In genomic region chr6:160790028-160790792, GRCh38 we compare ENCODE assay signal across 9 cellular contexts.
DNase-seq lines count a peak whose midpoint lies in the region; ATAC-seq and TF ChIP-seq lines count a peak whose summit lies in the region.
"Had no signal": no experiment of that assay in that cellular context is flagged by ENCODE, and none has a peak within 500 bp of the region (broad histone marks: within the 10 kb centered on the region; RNA-seq: fewer than 3 reads in every experiment).

No MANE protein-coding gene starts in this region.

- no peak for DNase-seq in activated naive CD8-positive, alpha-beta T cell treated with anti-CD3 and anti-CD28 coated beads, Interleukin-2, amount 50 U/mL, for 24 hours
- DNase-seq in activated naive CD8-positive, alpha-beta T cell treated with anti-CD3 and anti-CD28 coated beads for 36 hours = no peak
- no peak for DNase-seq in MM.1S
- DNase-seq in endodermal cell = peak; percentile 63
- DNase-seq in upper lobe of right lung = no peak
- no peak for DNase-seq in cerebellar cortex (ENCODE audit: low spot score)
- DNase-seq in prostate gland (ENCODE audit: low spot score) = no peak
- no peak for DNase-seq in effector CD8-positive, alpha-beta T cell (lab: John Stamatoyannopoulos, UW)
- DNase-seq: NCI-H510A had no signal

- H3K4me1 ChIP-seq in MM.1S (ENCODE audit: low read length) (peaks cover 4% of the 10 kb centered on the region), endodermal cell (ENCODE audit: control insufficient read depth, insufficient read depth, low read length) (peaks cover 3% of the 10 kb centered on the region), upper lobe of right lung (no peaks in the 10 kb centered on the region), prostate gland (replicated peaks) (no peaks in the 10 kb centered on the region)

- H3K36me3 ChIP-seq in MM.1S (replicated peaks; ENCODE audit: insufficient read depth, low read length) (no peaks in the 10 kb centered on the region), endodermal cell (ENCODE audit: control insufficient read depth, insufficient read depth, low read length) (no peaks in the 10 kb centered on the region), upper lobe of right lung (no peaks in the 10 kb centered on the region), prostate gland (no peaks in the 10 kb centered on the region)

- intact Hi-C loops in upper lobe of right lung (cut with DNase I) (no loop called here), prostate gland (cut with DNase I) (no loop called here)

- H3K9ac ChIP-seq in MM.1S (ENCODE audit: low read length) (no peak overlapping the region), endodermal cell (ENCODE audit: extremely low read depth, low read length, poor library complexity, severe bottlenecking) (peak overlapping the region; percentile 3)

- peaks cover 6% of the 10 kb centered on the region for H3K9me3 Mint-ChIP-seq in activated naive CD8-positive, alpha-beta T cell treated with anti-CD3 and anti-CD28 coated beads, Interleukin-2, amount 50 U/mL, for 24 hours
- H3K9me3 Mint-ChIP-seq in activated naive CD8-positive, alpha-beta T cell treated with anti-CD3 and anti-CD28 coated beads for 36 hours = peaks cover 6% of the 10 kb centered on the region
- H3K9me3 Mint-ChIP-seq in endodermal cell = peaks cover 7% of the 10 kb centered on the region

- H3K27ac ChIP-seq in MM.1S (ENCODE audit: low read length) (peak overlapping the region; percentile 41; the same call in 1 of the 2 replicates), endodermal cell (ENCODE audit: low read depth, low read length) (no peak overlapping the region), upper lobe of right lung (no peak overlapping the region), prostate gland (peak overlapping the region in 1 of 2 donors; percentile 1)

- peaks cover 3% of the 10 kb centered on the region for H3K4me1 Mint-ChIP-seq in activated naive CD8-positive, alpha-beta T cell treated with anti-CD3 and anti-CD28 coated beads, Interleukin-2, amount 50 U/mL, for 24 hours
- peaks cover 5% of the 10 kb centered on the region for H3K4me1 Mint-ChIP-seq in activated naive CD8-positive, alpha-beta T cell treated with anti-CD3 and anti-CD28 coated beads for 36 hours
- H3K4me1 Mint-ChIP-seq in endodermal cell = peaks cover 24% of the 10 kb centered on the region

- H3K9me3 ChIP-seq in MM.1S (replicated peaks; ENCODE audit: insufficient read depth, low read length) = no peaks in the 10 kb centered on the region
- no peaks in the 10 kb centered on the region for H3K9me3 ChIP-seq in endodermal cell (ENCODE audit: control insufficient read depth, low read length)
- no peaks in the 10 kb centered on the region for H3K9me3 ChIP-seq in upper lobe of right lung
- no peaks in the 10 kb centered on the region for H3K9me3 ChIP-seq in prostate gland

- no peak overlapping the region for H2AFZ ChIP-seq in MM.1S (ENCODE audit: low read length)

- H3K4me3 ChIP-seq in MM.1S (ENCODE audit: low read length) (no peak overlapping the region), endodermal cell (ENCODE audit: low read length) (no peak overlapping the region), upper lobe of right lung (no peak overlapping the region), prostate gland (no peak overlapping the region)

- peaks cover 6% of the 10 kb centered on the region for H3K27me3 Mint-ChIP-seq in activated naive CD8-positive, alpha-beta T cell treated with anti-CD3 and anti-CD28 coated beads, Interleukin-2, amount 50 U/mL, for 24 hours
- H3K27me3 Mint-ChIP-seq in activated naive CD8-positive, alpha-beta T cell treated with anti-CD3 and anti-CD28 coated beads for 36 hours = peaks cover 17% of the 10 kb centered on the region
- H3K27me3 Mint-ChIP-seq in endodermal cell (ENCODE audit: insufficient read depth) = no peaks in the 10 kb centered on the region

- H3K27me3 ChIP-seq in MM.1S (replicated peaks; ENCODE audit: insufficient read depth, low read length) (no peaks in the 10 kb centered on the region), endodermal cell (ENCODE audit: control insufficient read depth, insufficient read depth, low read length, poor library complexity, severe bottlenecking) (no peaks in the 10 kb centered on the region), upper lobe of right lung (no peaks in the 10 kb centered on the region), prostate gland (replicated peaks; ENCODE audit: insufficient read depth) (no peaks in the 10 kb centered on the region)

- no peak for ATAC-seq in activated naive CD8-positive, alpha-beta T cell treated with anti-CD3 and anti-CD28 coated beads, Interleukin-2, amount 50 U/mL, for 24 hours
- no peak for ATAC-seq in upper lobe of right lung

- H4K20me1 ChIP-seq in MM.1S (ENCODE audit: insufficient read depth, low read length) = no peaks in the 10 kb centered on the region

- 55 to 56% methylated on average over 3 to 7 of the region's 7 CpGs for WGBS in endodermal cell (ENCODE audit: insufficient coverage in 1 of 2, insufficient read length in 1 of 2), 2 experiments
- WGBS in prostate gland = 59% methylated on average over 7 of the region's 7 CpGs

- no peaks in the 10 kb centered on the region for H3K9me2 ChIP-seq in MM.1S (replicated peaks; ENCODE audit: insufficient read depth, low read length)

- peaks cover 19% of the 10 kb centered on the region for H3F3A ChIP-seq in MM.1S (ENCODE audit: insufficient read depth, low read length)

- H3K4me2 ChIP-seq in MM.1S (ENCODE audit: low read depth, low read length) = peak overlapping the region; percentile 50; the same call in 1 of the 2 replicates

- TF ChIP-seq CTCF in MM.1S (IDR thresholded peaks at IDR 0.05; ENCODE audit: low read length) (no peak), endodermal cell (conservative IDR thresholded peaks at IDR 0.05) (peak; percentile 45), upper lobe of right lung (IDR thresholded peaks at IDR 0.05) (peak; percentile 13), prostate gland (IDR thresholded peaks at IDR 0.05) (no peak)

- H3K79me2 ChIP-seq in MM.1S (ENCODE audit: low read length) = no peaks in the 10 kb centered on the region

- no peaks in the 10 kb centered on the region for H3K36me3 Mint-ChIP-seq in activated naive CD8-positive, alpha-beta T cell treated with anti-CD3 and anti-CD28 coated beads, Interleukin-2, amount 50 U/mL, for 24 hours (ENCODE audit: low read depth)
- H3K36me3 Mint-ChIP-seq in activated naive CD8-positive, alpha-beta T cell treated with anti-CD3 and anti-CD28 coated beads for 36 hours = no peaks in the 10 kb centered on the region
- H3K36me3 Mint-ChIP-seq in endodermal cell (ENCODE audit: low read depth) = peaks cover 2% of the 10 kb centered on the region

- no peak overlapping the region for H3K4me3 Mint-ChIP-seq in activated naive CD8-positive, alpha-beta T cell treated with anti-CD3 and anti-CD28 coated beads, Interleukin-2, amount 50 U/mL, for 24 hours
- H3K4me3 Mint-ChIP-seq in activated naive CD8-positive, alpha-beta T cell treated with anti-CD3 and anti-CD28 coated beads for 36 hours = no peak overlapping the region
- H3K4me3 Mint-ChIP-seq in endodermal cell = peak overlapping the region; percentile 8

- H3K27ac Mint-ChIP-seq in activated naive CD8-positive, alpha-beta T cell treated with anti-CD3 and anti-CD28 coated beads, Interleukin-2, amount 50 U/mL, for 24 hours = peak overlapping the region; percentile 53
- no peak overlapping the region for H3K27ac Mint-ChIP-seq in activated naive CD8-positive, alpha-beta T cell treated with anti-CD3 and anti-CD28 coated beads for 36 hours
- H3K27ac Mint-ChIP-seq in endodermal cell = peak overlapping the region; percentile 3

- TF ChIP-seq POLR2A in prostate gland (IDR thresholded peaks at IDR 0.05) = no peak

Comparison
In these comparisons a context has a peak if more than half of its experiments do, and no peak if none do; other contexts are left out.
1. CTCF ChIP-seq: peak in endodermal cell (single experiment) and upper lobe of right lung (single experiment); none in MM.1S (single experiment) and prostate gland (0 of 4).